In genomic region chr5:138212828-138213160, GRCh38 we compare ENCODE assay signal across 8 cellular contexts. TPM values are rescaled to one million over a fixed set of nuclear protein-coding genes. Genes with fewer than 3 reads are reported as not detected.
A peak's percentile ranks its signal among the peaks of the same experiment; 100 is the strongest.
DNase-seq lines count a peak whose midpoint lies in the region; ATAC-seq, FAIRE-seq and TF ChIP-seq lines count a peak whose summit lies in the region.

No MANE protein-coding gene starts in this region.

- intact Hi-C loops in A673 (cut with micrococcal nuclease; ENCODE audit: unreplicated experiment): loop anchor here (2.0 to 10.0 kb wide), 2 partner anchors 34 to 282 kb away; partner anchors contain the start of genes BRD8 and KIF20A
- intact Hi-C loops in activated T-helper 2 cell treated with anti-CD3 and anti-CD28 coated beads, Interferon-gamma antibody, Interleukin-2, Interleukin-4, amounts not matched to agents 10 μg/mL and 5 μg/mL and 100 μg/mL, durations not matched to agents 14 hours and 24 hours and 36 hours (cut with micrococcal nuclease): loop anchor here (1.0 kb wide), 2 partner anchors 34 to 126 kb away; partner anchors contain the start of genes BRD8 and FAM53C

- H3K4me1 Mint-ChIP-seq in activated T-helper 2 cell treated with anti-CD3 and anti-CD28 coated beads, Interferon-gamma antibody, Interleukin-2, Interleukin-4, amounts not matched to agents 10 μg/mL and 5 μg/mL and 100 μg/mL, durations not matched to agents 14 hours and 24 hours and 36 hours (ENCODE audit: low read depth): peaks cover 11% of the 10 kb centered on the region

- TF ChIP-seq CTCF in A673 (conservative IDR thresholded peaks at IDR 0.05; ENCODE audit: low read depth, low read length): no peak
- TF ChIP-seq CTCF in hepatocyte (IDR thresholded peaks at IDR 0.05; ENCODE audit: poor library complexity): no peak

- H3K27ac Mint-ChIP-seq in activated T-helper 2 cell treated with anti-CD3 and anti-CD28 coated beads, Interferon-gamma antibody, Interleukin-2, Interleukin-4, amounts not matched to agents 10 μg/mL and 5 μg/mL and 100 μg/mL, durations not matched to agents 14 hours and 24 hours and 36 hours: peak overlapping the region; percentile 94

- H3K4me3 ChIP-seq in A673 (ENCODE audit: low read depth, low read length, poor library complexity, severe bottlenecking) (peak overlapping the region; percentile 97), hepatocyte (peak overlapping the region; percentile 26), small intestine (ENCODE audit: low read depth in 1 of 2, low read length in 2 of 2) (peak overlapping the region; percentile 92 to 98)

- H3K4me3 Mint-ChIP-seq in activated T-helper 2 cell treated with anti-CD3 and anti-CD28 coated beads, Interferon-gamma antibody, Interleukin-2, Interleukin-4, amounts not matched to agents 10 μg/mL and 5 μg/mL and 100 μg/mL, durations not matched to agents 14 hours and 24 hours and 36 hours (ENCODE audit: low read depth): peak overlapping the region; percentile 97

- FAIRE-seq in small intestine (lab: Jason Lieb, UNC): no peak

- peaks cover 15% of the 10 kb centered on the region for H3K36me3 Mint-ChIP-seq in activated T-helper 2 cell treated with anti-CD3 and anti-CD28 coated beads, Interferon-gamma antibody, Interleukin-2, Interleukin-4, amounts not matched to agents 10 μg/mL and 5 μg/mL and 100 μg/mL, durations not matched to agents 14 hours and 24 hours and 36 hours (ENCODE audit: low read depth)

- H3K27ac ChIP-seq in A673 (ENCODE audit: low read depth, low read length, poor library complexity, severe bottlenecking) (peak overlapping the region; percentile 83), hepatocyte (peak overlapping the region; percentile 68), small intestine (ENCODE audit: low read depth in 1 of 2, low read length in 1 of 2) (peak overlapping the region; percentile 70 to 94)

- DNase-seq in A673 (ENCODE audit: low spot score) (no peak), hepatocyte (ENCODE audit: low spot score) (peak; percentile 37), small intestine (no peak), NCI-H524 treated with DMSO at 0.1 percent for 48 hours (lab: John Stamatoyannopoulos, UW) (no peak), SKM-1 (lab: John Stamatoyannopoulos, UW; ENCODE audit: unreplicated experiment) (no peak)
- no peak for DNase-seq in activated T-helper 2 cell treated with anti-CD3 and anti-CD28 coated beads, Interferon-gamma antibody, Interleukin-2, Interleukin-4, amounts not matched to agents 10 μg/mL and 5 μg/mL and 100 μg/mL, durations not matched to agents 14 hours and 24 hours and 36 hours (ENCODE audit: low spot score)

- POLR2A ChIA-PET in A673 (lab: Charles Lee; ENCODE audit: low non-redundant PET): interaction anchor here (0.6 to 0.7 kb wide), 2 partner anchors 23 to 68 kb away, joined by 4 read pairs; no protein-coding TSS in a partner anchor

- H2AFZ ChIP-seq in hepatocyte: peak overlapping the region; percentile 49

- no peaks in the 10 kb centered on the region for H4K20me1 ChIP-seq in hepatocyte (ENCODE audit: insufficient read depth, poor library complexity, severe bottlenecking)

- H3K4me1 ChIP-seq in A673 (ENCODE audit: insufficient read depth, low read length, poor library complexity, severe bottlenecking) (peaks cover 12% of the 10 kb centered on the region), hepatocyte (ENCODE audit: insufficient read depth) (no peaks in the 10 kb centered on the region), small intestine (ENCODE audit: control insufficient read depth in 2 of 2, insufficient read depth in 1 of 2, low read depth in 1 of 2, low read length in 1 of 2) (peaks cover 0 to 2% of the 10 kb centered on the region in 2 donors)

- H3K9me2 ChIP-seq in hepatocyte (replicated peaks; ENCODE audit: insufficient read depth): no peaks in the 10 kb centered on the region

- no peaks in the 10 kb centered on the region for H3K27me3 Mint-ChIP-seq in activated T-helper 2 cell treated with anti-CD3 and anti-CD28 coated beads, Interferon-gamma antibody, Interleukin-2, Interleukin-4, amounts not matched to agents 10 μg/mL and 5 μg/mL and 100 μg/mL, durations not matched to agents 14 hours and 24 hours and 36 hours (ENCODE audit: low read depth)

- peaks cover 9% of the 10 kb centered on the region for H3K36me3 ChIP-seq in A673 (ENCODE audit: insufficient read depth, low read length, poor library complexity, severe bottlenecking)
- H3K36me3 ChIP-seq in hepatocyte (replicated peaks; ENCODE audit: insufficient read depth, low read depth): no peaks in the 10 kb centered on the region
- H3K36me3 ChIP-seq in small intestine (ENCODE audit: control insufficient read depth in 2 of 2, insufficient read depth in 2 of 2, low read length in 2 of 2): no peaks in the 10 kb centered on the region

- TSS peak; percentile 71 for BruUV-seq in A673 (replicated peaks; lab: Mats Ljungman, UMichigan)

- no peaks in the 10 kb centered on the region for H3K9me3 Mint-ChIP-seq in activated T-helper 2 cell treated with anti-CD3 and anti-CD28 coated beads, Interferon-gamma antibody, Interleukin-2, Interleukin-4, amounts not matched to agents 10 μg/mL and 5 μg/mL and 100 μg/mL, durations not matched to agents 14 hours and 24 hours and 36 hours

- H3K9me3 ChIP-seq in A673 (ENCODE audit: low read depth, low read length, poor library complexity, severe bottlenecking) (no peaks in the 10 kb centered on the region), hepatocyte (ENCODE audit: low read depth) (no peaks in the 10 kb centered on the region), small intestine (ENCODE audit: control insufficient read depth, low read depth) (no peaks in the 10 kb centered on the region)

- 3% methylated on average over 8 of the region's 8 CpGs for WGBS in hepatocyte (ENCODE audit: low lambda C conversion rate, missing lambda C conversion rate)
- WGBS in small intestine, 3 donors: 0 to 2% (median 1%) methylated on average over 8 of the region's 8 CpGs

- H3K27me3 ChIP-seq in A673 (replicated peaks; ENCODE audit: insufficient read depth, low read depth, low read length, poor library complexity) (no peaks in the 10 kb centered on the region), hepatocyte (no peaks in the 10 kb centered on the region), small intestine (ENCODE audit: control insufficient read depth in 2 of 2, insufficient read depth in 2 of 2, low read length in 2 of 2) (no peaks in the 10 kb centered on the region)

- peak; percentile 13 for ATAC-seq in GM18517 (IDR thresholded peaks at IDR 0.05; ENCODE audit: unreplicated experiment)
- peak; percentile 7 for ATAC-seq in HG03175 (IDR thresholded peaks at IDR 0.05; ENCODE audit: unreplicated experiment)

- CTCF ChIA-PET in A673 (lab: Charles Lee): interaction anchor here (1.4 kb wide), 1 partner anchor 10 kb away, joined by 5 read pairs; no protein-coding TSS in a partner anchor

- peak overlapping the region; percentile 80 for H3K4me2 ChIP-seq in hepatocyte

- H3K79me2 ChIP-seq in hepatocyte: peaks cover 50% of the 10 kb centered on the region

RNA-seq across cellular contexts. Expression of gene CDC23, which starts 0.3 kb away (rescaled TPM):
- 54.0 and 55.1 TPM in 2 replicates for total RNA-seq in A673 (2021)
- total RNA-seq in activated T-helper 2 cell treated with anti-CD3 and anti-CD28 coated beads, Interferon-gamma antibody, Interleukin-2, Interleukin-4, amounts not matched to agents 10 μg/mL and 5 μg/mL and 100 μg/mL, durations not matched to agents 14 hours and 24 hours and 36 hours: 41.5 and 45.8 TPM in 2 replicates
- total RNA-seq in hepatocyte: 32.3 and 33.2 TPM in 2 replicates
- polyA plus RNA-seq in hepatocyte: 31.0 and 35.0 TPM in 2 replicates
- 10 to 100 TPM in 2 of 3 donors, 1 to 10 TPM in 1; 5.9 to 14.5 (median 10.3) TPM for polyA plus RNA-seq in small intestine

RNA-seq across cellular contexts. Expression of gene KIF20A, which starts 33.9 kb away (rescaled TPM):
- 116 and 119 TPM in 2 replicates for total RNA-seq in A673 (2021)
- 28.1 and 30.3 TPM in 2 replicates for total RNA-seq in activated T-helper 2 cell treated with anti-CD3 and anti-CD28 coated beads, Interferon-gamma antibody, Interleukin-2, Interleukin-4, amounts not matched to agents 10 μg/mL and 5 μg/mL and 100 μg/mL, durations not matched to agents 14 hours and 24 hours and 36 hours
- total RNA-seq in hepatocyte: 12.0 and 12.3 TPM in 2 replicates
- polyA plus RNA-seq in hepatocyte: 9.0 and 10.5 TPM in 2 replicates
- 10 to 100 TPM in 1 of 3 donors, 1 to 10 TPM in 1, under 1 TPM in 1; 0.27 to 10.2 (median 2.5) TPM for polyA plus RNA-seq in small intestine

RNA-seq across cellular contexts. Expression of gene BRD8, which starts 34.4 kb away (rescaled TPM):
- total RNA-seq in A673 (2021) (86.7 and 97.6 TPM in 2 replicates), hepatocyte (39.2 and 50.9 TPM in 2 replicates)
- 45.4 and 48.4 TPM in 2 replicates for total RNA-seq in activated T-helper 2 cell treated with anti-CD3 and anti-CD28 coated beads, Interferon-gamma antibody, Interleukin-2, Interleukin-4, amounts not matched to agents 10 μg/mL and 5 μg/mL and 100 μg/mL, durations not matched to agents 14 hours and 24 hours and 36 hours
- polyA plus RNA-seq in hepatocyte (50.7 and 53.0 TPM in 2 replicates), small intestine (10 to 100 TPM; 17.0 to 28.7 (median 28.0) TPM)

Comparison
In these comparisons a context has a peak if more than half of its experiments do, and no peak if none do; other contexts are left out.
1. H3K4me3 ChIP-seq: peak in every context shown above with its lines; median percentile 97 in A673; 95 in small intestine; 26 in hepatocyte.